30 cellular contexts compared by ENCODE assay signal in the genomic region with DNA sequence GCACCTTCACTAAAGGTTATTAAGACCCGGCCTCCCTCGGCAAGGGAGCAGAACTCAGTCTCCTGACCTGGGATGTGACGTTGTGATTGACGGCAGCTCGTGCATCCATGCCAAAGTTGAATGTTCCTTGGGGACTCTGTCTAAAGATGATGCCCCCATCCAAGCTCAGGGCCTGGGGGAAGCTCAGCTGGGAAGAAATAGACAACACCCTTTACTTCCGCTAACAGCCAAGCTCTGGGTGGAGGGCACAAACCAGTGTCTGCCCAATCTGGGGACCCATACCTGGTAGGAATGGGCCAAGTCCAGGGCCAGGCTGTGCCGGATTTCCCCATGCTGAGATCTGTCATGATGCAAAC.
DNase-seq lines count a peak whose midpoint lies in the region; ATAC-seq, FAIRE-seq and TF ChIP-seq lines count a peak whose summit lies in the region.
"Had no signal": no experiment of that assay in that cellular context is flagged by ENCODE, and none has a peak within 500 bp of the region (broad histone marks: within the 10 kb centered on the region; RNA-seq: fewer than 3 reads in every experiment).

No MANE protein-coding gene starts in this region.

- H3T11ph ChIP-seq in H9 (ENCODE audit: low read length) = no peak overlapping the region

- no peaks in the 10 kb centered on the region; the same call in 1 of the 2 replicates for H3K4me1 ChIP-seq in H9 (ENCODE audit: insufficient read depth, low read length)
- no peaks in the 10 kb centered on the region for H3K4me1 ChIP-seq in H1 (replicated peaks in 1 of 4; ENCODE audit: control insufficient read depth in 3 of 4, insufficient read depth in 4 of 4, low read length in 3 of 4)
- H3K4me1 ChIP-seq in upper lobe of right lung = no peaks in the 10 kb centered on the region
- H3K4me1 ChIP-seq in smooth muscle cell (ENCODE audit: low read depth) = no peaks in the 10 kb centered on the region
- H3K4me1 ChIP-seq: BLaER1 treated with 17β-estradiol and CSF1 and Interleukin-3, amounts not matched to agents 10 nM and 100 nM; Caco-2 had no signal

- no peak overlapping the region for H3K27ac Mint-ChIP-seq in natural killer cell treated with Interleukin-12 subunit alpha and Interleukin-12 subunit beta and Interleukin-15 and Interleukin-18, amount 100 ng/mL, for 72 hours
- H3K27ac Mint-ChIP-seq in natural killer cell = no peak overlapping the region
- H3K27ac Mint-ChIP-seq in H9 = peak overlapping the region in 1 of 3 experiments; percentile 65; a peak in 1 of 7 replicates
- H3K27ac Mint-ChIP-seq: B cell; CD4-positive, alpha-beta T cell; CD8-positive, alpha-beta T cell had no signal

- H3K9ac ChIP-seq in H9 (ENCODE audit: extremely low read depth, insufficient read length, low read length) (no peak overlapping the region), H1 (replicated peaks in 1 of 4; ENCODE audit: extremely low read depth in 1 of 4, low read depth in 3 of 4, low read length in 3 of 4) (no peak overlapping the region), smooth muscle cell (ENCODE audit: low read depth) (no peak overlapping the region)
- H3K9ac ChIP-seq: BLaER1 treated with 17β-estradiol and CSF1 and Interleukin-3, amounts not matched to agents 10 nM and 100 nM had no signal

- POLR2A ChIA-PET in H1 (lab: Charles Lee; ENCODE audit: partially characterized antibody) = interaction anchor here (1.9 kb wide), 1 partner anchor 16 kb away, joined by 4 read pairs; no protein-coding TSS in a partner anchor

- H3K4me1 Mint-ChIP-seq in natural killer cell treated with Interleukin-12 subunit alpha and Interleukin-12 subunit beta and Interleukin-15 and Interleukin-18, amount 100 ng/mL, for 72 hours (ENCODE audit: low read depth in 2 of 2) = peaks cover 0 to 2% of the 10 kb centered on the region in 2 donors
- H3K4me1 Mint-ChIP-seq in natural killer cell = no peaks in the 10 kb centered on the region
- no peaks in the 10 kb centered on the region for H3K4me1 Mint-ChIP-seq in H9
- H3K4me1 Mint-ChIP-seq: B cell had no signal

- H3K23me2 ChIP-seq in H9 (ENCODE audit: insufficient read length, low read depth, low read length, poor library complexity, severe bottlenecking) (no peaks in the 10 kb centered on the region), H1 (ENCODE audit: low read depth, low read length) (no peaks in the 10 kb centered on the region; the same call in 1 of the 2 replicates)

- H2AK5ac ChIP-seq in H9 (ENCODE audit: insufficient read length, low read length) = no peak overlapping the region
- H2AK5ac ChIP-seq in H1 (ENCODE audit: low read depth, low read length) = no peak overlapping the region

- no peak overlapping the region for H4K91ac ChIP-seq in H9 (ENCODE audit: insufficient read length, low read depth, low read length)
- H4K91ac ChIP-seq in H1 (replicated peaks; ENCODE audit: insufficient read length, low read length) = no peak overlapping the region

- no peaks in the 10 kb centered on the region for H3K79me1 ChIP-seq in H9 (ENCODE audit: insufficient read depth, low read depth, low read length, poor library complexity, severe bottlenecking)
- no peaks in the 10 kb centered on the region for H3K79me1 ChIP-seq in H1 (ENCODE audit: low read depth, low read length)

- no peak overlapping the region for H2BK5ac ChIP-seq in H9 (ENCODE audit: insufficient read length, low read length)
- H2BK5ac ChIP-seq in H1 (ENCODE audit: low read depth, low read length) = no peak overlapping the region

- WGBS in H9 (ENCODE audit: extremely low coverage, insufficient read length, low lambda C conversion rate) = no CpG with 5 or more reads among the region's 7 CpGs
- 75% methylated on average over 7 of the region's 7 CpGs; no CpG with 5 or more reads in 1 of the 2 experiments for WGBS in H1 (ENCODE audit: extremely low coverage in 1 of 2, insufficient coverage in 1 of 2, insufficient read length in 1 of 2, insufficient replicate concordance in 2 of 2, low coverage in 1 of 2, low lambda C conversion rate in 2 of 2, missing lambda C conversion rate in 1 of 2), 2 experiments
- 96% methylated on average over 7 of the region's 7 CpGs for WGBS in smooth muscle cell (ENCODE audit: low lambda C conversion rate)

- intact Hi-C loops in natural killer cell (cut with micrococcal nuclease) (no loop called here), upper lobe of right lung (cut with DNase I) (no loop called here)

- H3K14ac ChIP-seq in H9 (ENCODE audit: insufficient read depth, low read length) = no peak overlapping the region
- H3K14ac ChIP-seq in H1 (ENCODE audit: insufficient read length) = no peak overlapping the region

- H3K79me2 ChIP-seq in H9 (ENCODE audit: insufficient read depth, low read length) (no peaks in the 10 kb centered on the region), H1 (ENCODE audit: control insufficient read depth in 1 of 2, insufficient read depth in 2 of 2, low read length in 2 of 2) (no peaks in the 10 kb centered on the region; a peak in 1 of 4 replicates), smooth muscle cell (ENCODE audit: low read depth) (no peaks in the 10 kb centered on the region)

- peak overlapping the region; percentile 25 for H4K8ac ChIP-seq in H9 (replicated peaks; ENCODE audit: insufficient read length, low read depth, low read length)
- peak overlapping the region; percentile 35 for H4K8ac ChIP-seq in H1 (ENCODE audit: extremely low read depth, insufficient read depth, low read length)

- H3K36me3 ChIP-seq in H1 (ENCODE audit: control insufficient read depth in 2 of 4, insufficient read depth in 4 of 4, low read length in 3 of 4) (peaks cover 0 to 12% (median 0%) of the 10 kb centered on the region in 4 experiments; a peak in 3 of 8 replicates), upper lobe of right lung (no peaks in the 10 kb centered on the region), smooth muscle cell (ENCODE audit: low read depth) (no peaks in the 10 kb centered on the region)

- CTCF ChIA-PET in H1 (lab: Charles Lee; ENCODE audit: partially characterized antibody) = interaction anchor here (1.3 kb wide), 1 partner anchor 9 kb away, joined by 3 read pairs; no protein-coding TSS in a partner anchor

- H3K4me3 Mint-ChIP-seq in natural killer cell treated with Interleukin-12 subunit alpha and Interleukin-12 subunit beta and Interleukin-15 and Interleukin-18, amount 100 ng/mL, for 72 hours = no peak overlapping the region
- H3K4me3 Mint-ChIP-seq in natural killer cell (no peak overlapping the region), H9 (no peak overlapping the region)
- H3K4me3 Mint-ChIP-seq: B cell; CD4-positive, alpha-beta T cell; CD8-positive, alpha-beta T cell had no signal

- H3K4me3 ChIP-seq in H1 (ENCODE audit: extremely low read depth in 1 of 4, insufficient read depth in 2 of 4, low read depth in 3 of 4, low read length in 4 of 4) = no peak overlapping the region
- no peak overlapping the region for H3K4me3 ChIP-seq in upper lobe of right lung
- no peak overlapping the region for H3K4me3 ChIP-seq in smooth muscle cell
- H3K4me3 ChIP-seq: BLaER1 treated with 17β-estradiol and CSF1 and Interleukin-3, amounts not matched to agents 10 nM and 100 nM; GM12878 had no signal

- TF ChIP-seq RAD21 in H1 (IDR thresholded peaks at IDR 0.05 in 1 of 2, conservative IDR thresholded peaks at IDR 0.05 in 1 of 2; ENCODE audit: low read depth in 2 of 2, low read length in 2 of 2) = no peak

- H2BK12ac ChIP-seq in H9 (ENCODE audit: insufficient read length, low read depth, low read length) (no peak overlapping the region), H1 (ENCODE audit: low read depth, low read length) (no peak overlapping the region)

- H2BK15ac ChIP-seq in H9 (ENCODE audit: low read depth, low read length) (no peak overlapping the region), H1 (ENCODE audit: low read length) (no peak overlapping the region)

- no peak for FAIRE-seq in H1 (lab: Jason Lieb, UNC)
- FAIRE-seq: A204.1, D721Med, GM12878, GM12892, GM18507, GM19239 had no signal

- H2BK20ac ChIP-seq in H9 (ENCODE audit: low read depth, low read length, poor library complexity, severe bottlenecking) (no peak overlapping the region), H1 (ENCODE audit: low read length) (no peak overlapping the region)

- H3K27me3 ChIP-seq in H9 (ENCODE audit: insufficient read depth, low read length) (no peaks in the 10 kb centered on the region), H1 (replicated peaks in 1 of 4; ENCODE audit: control insufficient read depth in 3 of 4, extremely low read depth in 1 of 4, insufficient read depth in 3 of 4, low read length in 3 of 4) (no peaks in the 10 kb centered on the region; a peak in 1 of 7 replicates), upper lobe of right lung (no peaks in the 10 kb centered on the region), smooth muscle cell (ENCODE audit: low read depth) (no peaks in the 10 kb centered on the region)
- H3K27me3 ChIP-seq: BLaER1 treated with 17β-estradiol and CSF1 and Interleukin-3, amounts not matched to agents 10 nM and 100 nM had no signal

- H3K27ac ChIP-seq in H9 (ENCODE audit: insufficient read length, low read depth, low read length) (no peak overlapping the region), H1 (ENCODE audit: low read depth, low read length) (no peak overlapping the region), upper lobe of right lung (no peak overlapping the region), smooth muscle cell (ENCODE audit: low read depth) (no peak overlapping the region)
- H3K27ac ChIP-seq: BLaER1 treated with 17β-estradiol and CSF1 and Interleukin-3, amounts not matched to agents 10 nM and 100 nM; C4-2B had no signal

- H3K36me3 Mint-ChIP-seq in natural killer cell treated with Interleukin-12 subunit alpha and Interleukin-12 subunit beta and Interleukin-15 and Interleukin-18, amount 100 ng/mL, for 72 hours = no peaks in the 10 kb centered on the region
- no peaks in the 10 kb centered on the region for H3K36me3 Mint-ChIP-seq in natural killer cell
- H3K36me3 Mint-ChIP-seq in H9 (ENCODE audit: insufficient read depth in 1 of 3, low read depth in 3 of 3) = peaks cover 0 to 6% (median 0%) of the 10 kb centered on the region in 3 experiments; a peak in 2 of 7 replicates

- no peak overlapping the region for H3K4ac ChIP-seq in H9 (ENCODE audit: low read depth, low read length)
- no peak overlapping the region for H3K4ac ChIP-seq in H1 (replicated peaks; ENCODE audit: insufficient read length, low read depth, low read length)

- no peak for ATAC-seq in natural killer cell treated with Interleukin-12 subunit alpha and Interleukin-12 subunit beta and Interleukin-15 and Interleukin-18, amount 100 ng/mL, for 72 hours
- no peak for ATAC-seq in natural killer cell
- ATAC-seq in upper lobe of right lung = no peak
- no peak for ATAC-seq in GM18867 (IDR thresholded peaks at IDR 0.05; ENCODE audit: unreplicated experiment)
- ATAC-seq in GM21423 (IDR thresholded peaks at IDR 0.05; ENCODE audit: unreplicated experiment) = no peak
- ATAC-seq: CD8-positive, alpha-beta T cell; GM12878 had no signal

- TF ChIP-seq CTCF in natural killer cell (IDR thresholded peaks at IDR 0.05) (no peak), H9 (conservative IDR thresholded peaks at IDR 0.05) (no peak), H1 (IDR thresholded peaks at IDR 0.05; ENCODE audit: control extremely low read depth in 1 of 3, insufficient read depth in 1 of 3, low read depth in 1 of 3, low read length in 3 of 3) (no peak), upper lobe of right lung (IDR thresholded peaks at IDR 0.05) (no peak), smooth muscle cell (IDR thresholded peaks at IDR 0.05; ENCODE audit: borderline replicate concordance, insufficient read depth, poor library complexity, severe bottlenecking) (no peak)

- H2BK120ac ChIP-seq in H9 (ENCODE audit: low read depth, low read length, poor library complexity, severe bottlenecking) (no peak overlapping the region), H1 (replicated peaks; ENCODE audit: low read depth, low read length) (no peak overlapping the region)

- TF ChIP-seq EP300 in H1 (IDR thresholded peaks at IDR 0.05; ENCODE audit: borderline replicate concordance in 1 of 2, low read depth in 2 of 2, low read length in 2 of 2) = no peak

- peaks cover 6% of the 10 kb centered on the region for H3K9me3 ChIP-seq in H9 (ENCODE audit: control insufficient read depth, low read depth, low read length)
- no peaks in the 10 kb centered on the region; a peak in 1 of 4 replicates for H3K9me3 ChIP-seq in H1 (ENCODE audit: insufficient read depth in 2 of 2, low read depth in 1 of 2, low read length in 1 of 2)
- no peaks in the 10 kb centered on the region for H3K9me3 ChIP-seq in upper lobe of right lung
- no peaks in the 10 kb centered on the region for H3K9me3 ChIP-seq in smooth muscle cell (replicated peaks; ENCODE audit: low read depth)

- H4K20me1 ChIP-seq in H9 (ENCODE audit: control insufficient read depth, insufficient read depth, insufficient read length) (no peaks in the 10 kb centered on the region), H1 (replicated peaks in 1 of 2; ENCODE audit: control insufficient read depth in 1 of 2, insufficient read depth in 2 of 2, low read length in 2 of 2) (no peaks in the 10 kb centered on the region), smooth muscle cell (ENCODE audit: low read depth) (no peaks in the 10 kb centered on the region)
- H4K20me1 ChIP-seq: BLaER1 treated with 17β-estradiol and CSF1 and Interleukin-3, amounts not matched to agents 10 nM and 100 nM had no signal

- no peak overlapping the region for H3K18ac ChIP-seq in H9 (ENCODE audit: insufficient read length, low read depth, low read length)
- H3K18ac ChIP-seq in H1 (ENCODE audit: extremely low read depth, low read length) = no peak overlapping the region

- H2AFZ ChIP-seq in H9 (ENCODE audit: low read length) (no peak overlapping the region), H1 (ENCODE audit: low read length) (no peak overlapping the region), smooth muscle cell (ENCODE audit: low read depth) (no peak overlapping the region)

- no peaks in the 10 kb centered on the region for H3F3A ChIP-seq in smooth muscle cell (ENCODE audit: low read depth)

- no peak overlapping the region for H3K23ac ChIP-seq in H9 (ENCODE audit: insufficient read length, low read depth, low read length)
- no peak overlapping the region for H3K23ac ChIP-seq in H1 (ENCODE audit: insufficient read length)

- peaks cover 5% of the 10 kb centered on the region for H3K9me3 Mint-ChIP-seq in natural killer cell treated with Interleukin-12 subunit alpha and Interleukin-12 subunit beta and Interleukin-15 and Interleukin-18, amount 100 ng/mL, for 72 hours
- H3K9me3 Mint-ChIP-seq in natural killer cell (no peaks in the 10 kb centered on the region), H9 (peaks cover 8 to 12% of the 10 kb centered on the region in 2 experiments; a peak in 4 of 5 replicates)

- no peaks in the 10 kb centered on the region for H3K27me3 Mint-ChIP-seq in natural killer cell treated with Interleukin-12 subunit alpha and Interleukin-12 subunit beta and Interleukin-15 and Interleukin-18, amount 100 ng/mL, for 72 hours
- H3K27me3 Mint-ChIP-seq in natural killer cell (ENCODE audit: low read depth in 2 of 2) (no peaks in the 10 kb centered on the region), H9 (ENCODE audit: low read depth) (peaks cover 5% of the 10 kb centered on the region)
- H3K27me3 Mint-ChIP-seq: CD4-positive, alpha-beta T cell had no signal

- DNase-seq in natural killer cell treated with Interleukin-12 subunit alpha and Interleukin-12 subunit beta and Interleukin-15 and Interleukin-18, amount 100 ng/mL, for 72 hours (ENCODE audit: low spot score) = peak; percentile 29
- DNase-seq in natural killer cell (no peak), H9 (no peak), H1 (ENCODE audit: low read depth in 1 of 2, low spot score in 2 of 2) (no peak), upper lobe of right lung (peak; percentile 48), smooth muscle cell (lab: John Stamatoyannopoulos, UW; ENCODE audit: unreplicated experiment) (no peak)
- DNase-seq: 8988T; ACHN; AML-193; Caco-2; Calu3; CD4-positive, alpha-beta T cell; CD8-positive, alpha-beta T cell; DMS 273 treated with DMSO at 0.1 percent for 48 hours; DMS153; DMS79; DND-41; EL; GDM1 had no signal

- H4K5ac ChIP-seq in H9 (ENCODE audit: insufficient read length, low read depth, low read length) (no peak overlapping the region), H1 (ENCODE audit: insufficient read length, low read depth, low read length) (no peak overlapping the region)

- H3K4me2 ChIP-seq in H9 (ENCODE audit: insufficient read depth, insufficient read length, low read length) = no peak overlapping the region
- H3K4me2 ChIP-seq in H1 (ENCODE audit: insufficient read depth in 1 of 2, low read depth in 2 of 2, low read length in 2 of 2) = no peak overlapping the region
- H3K4me2 ChIP-seq in smooth muscle cell = no peak overlapping the region
- H3K4me2 ChIP-seq: BLaER1 treated with 17β-estradiol and CSF1 and Interleukin-3, amounts not matched to agents 10 nM and 100 nM had no signal

- H3K56ac ChIP-seq in H9 (ENCODE audit: insufficient read length, low read depth, low read length) = no peak overlapping the region
- no peak overlapping the region for H3K56ac ChIP-seq in H1 (replicated peaks; ENCODE audit: insufficient read length, low read depth, low read length)

- TF ChIP-seq POLR2A in H1 (IDR thresholded peaks at IDR 0.05; ENCODE audit: control extremely low read depth in 1 of 2, low read depth in 2 of 2, low read length in 2 of 2) = no peak

Comparison
In these comparisons a context has a peak if more than half of its experiments do, and no peak if none do; other contexts are left out.
1. DNase-seq: peak in natural killer cell treated with Interleukin-12 subunit alpha and Interleukin-12 subunit beta and Interleukin-15 and Interleukin-18, amount 100 ng/mL, for 72 hours (single experiment) and upper lobe of right lung (single experiment); none in natural killer cell (single experiment), H9 (single experiment), H1 (0 of 2) and smooth muscle cell (single experiment).